In genomic region chr12:108479364-108480070, GRCh38 we compare ENCODE assay signal across 15 cellular contexts.
"Had no signal": no experiment of that assay in that cellular context is flagged by ENCODE, and none has a peak within 500 bp of the region (broad histone marks: within the 10 kb centered on the region; RNA-seq: fewer than 3 reads in every experiment).

No MANE protein-coding gene starts in this region.

- DNase-seq: activated CD4-positive, alpha-beta T cell treated with anti-CD3 and anti-CD28 coated beads, Interleukin-2, amount 10 ng/mL, durations not matched to agents 24 days and 14 days; activated effector memory CD4-positive, alpha-beta T cell treated with Interleukin-2 at 50 U/mL for 16 hours; anterior cingulate cortex; endodermal cell; left lung; mucosa of descending colon; naive thymus-derived CD8-positive, alpha-beta T cell; posterior cingulate gyrus; substantia nigra; T-cell; T1000; transverse colon had no signal

- H3K27ac ChIP-seq: esophagus muscularis mucosa, left lung, right atrium auricular region, skin epidermis, transverse colon had no signal

- H3K36me3 ChIP-seq: esophagus muscularis mucosa, left lung, right atrium auricular region, transverse colon had no signal

- H3K4me3 ChIP-seq: esophagus muscularis mucosa, left lung, mucosa of descending colon, right atrium auricular region, skin epidermis, transverse colon had no signal

- H3K4me1 ChIP-seq: esophagus muscularis mucosa, left lung, right atrium auricular region, transverse colon had no signal

- H3K9me3 ChIP-seq: esophagus muscularis mucosa, left lung, mucosa of descending colon, right atrium auricular region, transverse colon had no signal
